ENCODE assay signal across 18 cellular contexts in the genomic region with DNA sequence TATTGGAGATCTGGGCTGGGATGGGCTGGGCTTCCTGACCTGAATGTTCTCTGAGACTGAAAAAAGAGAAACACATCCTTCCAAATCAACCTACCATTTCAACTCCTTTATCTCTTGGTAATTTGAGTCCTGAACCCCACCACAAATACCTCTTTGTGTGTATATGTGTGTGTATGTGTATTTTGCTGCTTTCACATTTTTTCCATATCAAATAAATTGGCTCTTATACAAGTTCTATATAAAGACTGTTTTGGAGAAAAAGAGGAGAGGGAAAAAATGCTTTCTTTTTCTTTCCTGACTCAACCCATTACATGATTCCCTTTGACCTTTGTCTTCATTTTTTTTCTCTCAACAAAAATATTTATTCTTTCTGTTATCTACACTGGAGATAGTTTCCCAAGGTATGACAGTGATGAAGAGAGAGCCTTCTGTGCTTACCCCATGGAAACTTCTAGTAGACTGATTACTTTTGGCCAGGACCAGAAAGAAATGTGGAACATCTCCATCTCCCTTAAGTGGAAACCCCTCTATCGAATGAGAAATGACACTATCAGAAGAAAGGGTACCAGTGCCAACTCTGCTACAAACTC.
DNase-seq lines count a peak whose midpoint lies in the region; ATAC-seq, FAIRE-seq and TF ChIP-seq lines count a peak whose summit lies in the region.
"Had no signal": no experiment of that assay in that cellular context is flagged by ENCODE, and none has a peak within 500 bp of the region (broad histone marks: within the 10 kb centered on the region; RNA-seq: fewer than 3 reads in every experiment).

No MANE protein-coding gene starts in this region.

- intact Hi-C loops in ascending aorta (cut with DNase I), result no loop called here

- TF ChIP-seq CTCF in foreskin keratinocyte (conservative IDR thresholded peaks at IDR 0.05) (no peak), smooth muscle cell (IDR thresholded peaks at IDR 0.05; ENCODE audit: borderline replicate concordance, insufficient read depth, poor library complexity, severe bottlenecking) (no peak), ascending aorta (IDR thresholded peaks at IDR 0.05) (no peak)

- no peak for TF ChIP-seq POLR2A in H54 (IDR thresholded peaks at IDR 0.05; ENCODE audit: low read depth, low read length)

- H4K20me1 ChIP-seq in smooth muscle cell (ENCODE audit: low read depth), result peaks cover 11% of the 10 kb centered on the region

- H3K27me3 ChIP-seq in foreskin keratinocyte (no peaks in the 10 kb centered on the region), smooth muscle cell (ENCODE audit: low read depth) (no peaks in the 10 kb centered on the region), ascending aorta (no peaks in the 10 kb centered on the region)

- H3K36me3 ChIP-seq in smooth muscle cell (ENCODE audit: low read depth) (peaks cover 12% of the 10 kb centered on the region), ascending aorta (peaks cover 0 to 4% of the 10 kb centered on the region in 2 donors)

- H3K27ac ChIP-seq in foreskin keratinocyte, result peak overlapping the region; percentile 18
- H3K27ac ChIP-seq in smooth muscle cell (ENCODE audit: low read depth), result peak overlapping the region; percentile 72
- H3K27ac ChIP-seq in ascending aorta, result peak overlapping the region in 1 of 2 donors; percentile 4

- H3K4me3 ChIP-seq in smooth muscle cell, result no peak overlapping the region
- H3K4me3 ChIP-seq in ascending aorta, result no peak overlapping the region
- H3K4me3 ChIP-seq: GM23338, K562 had no signal

- peak; percentile 11 for FAIRE-seq in H54 (lab: Jason Lieb, UNC)
- FAIRE-seq: GM12891, GM18507, K562 had no signal

- H3K4me1 ChIP-seq in foreskin keratinocyte (peaks cover 27% of the 10 kb centered on the region), smooth muscle cell (ENCODE audit: low read depth) (no peaks in the 10 kb centered on the region), ascending aorta (no peaks in the 10 kb centered on the region)

- no peaks in the 10 kb centered on the region for H3K79me2 ChIP-seq in smooth muscle cell (ENCODE audit: low read depth)

- ATAC-seq in SK-N-SH treated with all-trans-retinoic acid at 6 μM for 48 hours (no peak), foreskin keratinocyte (no peak)
- ATAC-seq: GM23338, K562, PC-3 had no signal

- H2AFZ ChIP-seq in smooth muscle cell (ENCODE audit: low read depth), result no peak overlapping the region
- H2AFZ ChIP-seq: GM23338 had no signal

- H3K9ac ChIP-seq in smooth muscle cell (ENCODE audit: low read depth), result no peak overlapping the region

- no peak for DNase-seq in H54 (ENCODE audit: insufficient read length, low spot score)
- DNase-seq in foreskin keratinocyte, result no peak
- no peak for DNase-seq in smooth muscle cell (lab: John Stamatoyannopoulos, UW; ENCODE audit: unreplicated experiment)
- DNase-seq in Ammon's horn (ENCODE audit: low spot score), result no peak
- DNase-seq in ascending aorta (ENCODE audit: low spot score in 2 of 2), result no peak
- DNase-seq in NCI-H446 treated with DMSO at 0.1 percent for 48 hours (lab: John Stamatoyannopoulos, UW), result no peak
- DNase-seq: C1 segment of cervical spinal cord, GF-D8, NCI-H1417 treated with DMSO at 0.1 percent for 48 hours, NCI-H1930, NCI-H2171, NCI-H774 had no signal

- H3K9me3 ChIP-seq in smooth muscle cell (replicated peaks; ENCODE audit: low read depth), result no peaks in the 10 kb centered on the region
- no peaks in the 10 kb centered on the region for H3K9me3 ChIP-seq in ascending aorta

- H3K4me2 ChIP-seq in smooth muscle cell, result no peak overlapping the region
- H3K4me2 ChIP-seq: GM23338 had no signal

- WGBS in smooth muscle cell (ENCODE audit: low lambda C conversion rate), result 100% methylated on average over 1 of the region's 1 CpG

- H3F3A ChIP-seq in smooth muscle cell (ENCODE audit: low read depth), result peaks cover 18% of the 10 kb centered on the region

TF ChIP-seq in SK-N-SH treated with all-trans-retinoic acid at 6 μM for 48 hours, 23 proteins besides CTCF, POLR2A, EP300 and RAD21:
- TF ChIP-seq ARNTL (CRISPR knock-in tag; IDR thresholded peaks at IDR 0.05; ENCODE audit: borderline replicate concordance, low read depth) (no peak), CSDC2 (CRISPR knock-in tag; IDR thresholded peaks at IDR 0.05) (0 out of 2 replicates have a peak, but pooled peaks have one; percentile 2), ESRRG (CRISPR knock-in tag; IDR thresholded peaks at IDR 0.05) (no peak), ZC3H10 (CRISPR knock-in tag; IDR thresholded peaks at IDR 0.05) (no peak)
- TF ChIP-seq, protein P1, sequence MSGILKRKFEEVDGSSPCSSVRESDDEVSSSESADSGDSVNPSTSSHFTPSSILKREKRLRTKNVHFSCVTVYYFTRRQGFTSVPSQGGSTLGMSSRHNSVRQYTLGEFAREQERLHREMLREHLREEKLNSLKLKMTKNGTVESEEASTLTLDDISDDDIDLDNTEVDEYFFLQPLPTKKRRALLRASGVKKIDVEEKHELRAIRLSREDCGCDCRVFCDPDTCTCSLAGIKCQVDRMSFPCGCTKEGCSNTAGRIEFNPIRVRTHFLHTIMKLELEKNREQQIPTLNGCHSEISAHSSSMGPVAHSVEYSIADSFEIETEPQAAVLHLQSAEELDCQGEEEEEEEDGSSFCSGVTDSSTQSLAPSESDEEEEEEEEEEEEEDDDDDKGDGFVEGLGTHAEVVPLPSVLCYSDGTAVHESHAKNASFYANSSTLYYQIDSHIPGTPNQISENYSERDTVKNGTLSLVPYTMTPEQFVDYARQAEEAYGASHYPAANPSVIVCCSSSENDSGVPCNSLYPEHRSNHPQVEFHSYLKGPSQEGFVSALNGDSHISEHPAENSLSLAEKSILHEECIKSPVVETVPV (CRISPR knock-in tag; IDR thresholded peaks at IDR 0.05), result no peak
- TF ChIP-seq, protein P2, sequence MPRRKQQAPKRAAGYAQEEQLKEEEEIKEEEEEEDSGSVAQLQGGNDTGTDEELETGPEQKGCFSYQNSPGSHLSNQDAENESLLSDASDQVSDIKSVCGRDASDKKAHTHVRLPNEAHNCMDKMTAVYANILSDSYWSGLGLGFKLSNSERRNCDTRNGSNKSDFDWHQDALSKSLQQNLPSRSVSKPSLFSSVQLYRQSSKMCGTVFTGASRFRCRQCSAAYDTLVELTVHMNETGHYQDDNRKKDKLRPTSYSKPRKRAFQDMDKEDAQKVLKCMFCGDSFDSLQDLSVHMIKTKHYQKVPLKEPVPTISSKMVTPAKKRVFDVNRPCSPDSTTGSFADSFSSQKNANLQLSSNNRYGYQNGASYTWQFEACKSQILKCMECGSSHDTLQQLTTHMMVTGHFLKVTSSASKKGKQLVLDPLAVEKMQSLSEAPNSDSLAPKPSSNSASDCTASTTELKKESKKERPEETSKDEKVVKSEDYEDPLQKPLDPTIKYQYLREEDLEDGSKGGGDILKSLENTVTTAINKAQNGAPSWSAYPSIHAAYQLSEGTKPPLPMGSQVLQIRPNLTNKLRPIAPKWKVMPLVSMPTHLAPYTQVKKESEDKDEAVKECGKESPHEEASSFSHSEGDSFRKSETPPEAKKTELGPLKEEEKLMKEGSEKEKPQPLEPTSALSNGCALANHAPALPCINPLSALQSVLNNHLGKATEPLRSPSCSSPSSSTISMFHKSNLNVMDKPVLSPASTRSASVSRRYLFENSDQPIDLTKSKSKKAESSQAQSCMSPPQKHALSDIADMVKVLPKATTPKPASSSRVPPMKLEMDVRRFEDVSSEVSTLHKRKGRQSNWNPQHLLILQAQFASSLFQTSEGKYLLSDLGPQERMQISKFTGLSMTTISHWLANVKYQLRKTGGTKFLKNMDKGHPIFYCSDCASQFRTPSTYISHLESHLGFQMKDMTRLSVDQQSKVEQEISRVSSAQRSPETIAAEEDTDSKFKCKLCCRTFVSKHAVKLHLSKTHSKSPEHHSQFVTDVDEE (CRISPR knock-in tag; IDR thresholded peaks at IDR 0.05), result no peak
TF ChIP-seq in SK-N-SH treated with all-trans-retinoic acid at 6 μM for 48 hours: peak in this region for 1.
